17 cellular contexts compared by ENCODE assay signal in genomic region chr17:1227365-1227764, GRCh38. TPM values are rescaled to one million over a fixed set of nuclear protein-coding genes. Genes with fewer than 3 reads are reported as not detected.
A peak's percentile ranks its signal among the peaks of the same experiment; 100 is the strongest.
DNase-seq lines count a peak whose midpoint lies in the region; ATAC-seq and TF ChIP-seq lines count a peak whose summit lies in the region.
"Had no signal": no experiment of that assay in that cellular context is flagged by ENCODE, and none has a peak within 500 bp of the region (broad histone marks: within the 10 kb centered on the region; RNA-seq: fewer than 3 reads in every experiment).

No MANE protein-coding gene starts in this region.

- no peak for DNase-seq in CD8-positive, alpha-beta memory T cell
- DNase-seq in colonic mucosa (no peak), progenitor cell of endocrine pancreas (ENCODE audit: low spot score, unreplicated experiment) (no peak), G401 (ENCODE audit: low spot score) (no peak), NCI-H2196 treated with DMSO at 0.1 percent for 48 hours (lab: John Stamatoyannopoulos, UW; ENCODE audit: unreplicated experiment) (no peak)
- DNase-seq: activated CD4-positive, alpha-beta memory T cell treated with anti-CD3 and anti-CD28 coated beads, Interleukin-2, amount 10 ng/mL, durations not matched to agents 7 days and 5 days; COR-L47; cortex of kidney; midbrain; NCI-H1092; NCI-H446 treated with DMSO at 0.1 percent for 48 hours; stimulated activated CD4-positive, alpha-beta T cell treated with anti-CD3 and anti-CD28 coated beads, Interleukin-4, amount 100 ng/mL, for 24 hours; stimulated activated naive CD4-positive, alpha-beta T cell treated with Interleukin-2 at 50 U/mL for 16 hours had no signal

- POLR2A ChIA-PET in CD8-positive, alpha-beta memory T cell (lab: Charles Lee) = no interaction called here
- POLR2A ChIA-PET in HEK293 (lab: Yijun Ruan, JAX) = interaction anchor here (1.3 to 1.8 kb wide), 2 partner anchors 22 to 25 kb away, joined by 3 to 7 read pairs; no protein-coding TSS in a partner anchor

- H3K36me3 Mint-ChIP-seq in CD8-positive, alpha-beta memory T cell = peaks cover 0 to 4% (median 0%) of the 10 kb centered on the region in 3 donors
- H3K36me3 Mint-ChIP-seq in progenitor cell of endocrine pancreas (ENCODE audit: insufficient read depth) = peaks cover 2% of the 10 kb centered on the region

- ATAC-seq in activated CD4-positive, CD25-positive, alpha-beta regulatory T cell treated with anti-CD3 and anti-CD28 coated beads, Interleukin-2, amount 50 U/mL, for 24 hours = no peak

- no peaks in the 10 kb centered on the region for H3K9me3 ChIP-seq in CD8-positive, alpha-beta memory T cell (ENCODE audit: low read length)
- H3K9me3 ChIP-seq in HEK293 (ENCODE audit: control insufficient read depth, insufficient read depth, low read depth, low read length) (no peaks in the 10 kb centered on the region), colonic mucosa (no peaks in the 10 kb centered on the region)
- H3K9me3 ChIP-seq: right atrium auricular region had no signal

- H3K27me3 Mint-ChIP-seq in CD8-positive, alpha-beta memory T cell = peaks cover 19 to 22% of the 10 kb centered on the region in 2 donors
- H3K27me3 Mint-ChIP-seq in progenitor cell of endocrine pancreas = peaks cover 70% of the 10 kb centered on the region

- H3K4me3 ChIP-seq in CD8-positive, alpha-beta memory T cell (ENCODE audit: low read length) = no peak overlapping the region
- H3K4me3 ChIP-seq in HEK293 (ENCODE audit: low read depth, low read length) = no peak overlapping the region
- peak overlapping the region; percentile 71 for H3K4me3 ChIP-seq in colonic mucosa

- H3K4me1 Mint-ChIP-seq in CD8-positive, alpha-beta memory T cell = peaks cover 16 to 30% (median 21%) of the 10 kb centered on the region in 3 donors
- peaks cover 6% of the 10 kb centered on the region for H3K4me1 Mint-ChIP-seq in progenitor cell of endocrine pancreas (ENCODE audit: low read depth)

- peak overlapping the region in 2 of 8 donors; percentile 42 to 84 for H3K27ac Mint-ChIP-seq in CD8-positive, alpha-beta memory T cell
- H3K27ac Mint-ChIP-seq in progenitor cell of endocrine pancreas = no peak overlapping the region
- H3K27ac Mint-ChIP-seq: activated CD4-positive, alpha-beta memory T cell treated with anti-CD3 and anti-CD28 coated beads, Interleukin-2, amount 10 ng/mL, durations not matched to agents 7 days and 5 days had no signal

- H3K36me3 ChIP-seq in CD8-positive, alpha-beta memory T cell (ENCODE audit: insufficient read depth, low read length) = no peaks in the 10 kb centered on the region
- H3K36me3 ChIP-seq in HEK293 (ENCODE audit: control insufficient read depth in 2 of 2, insufficient read depth in 1 of 2, low read length in 2 of 2) = peaks cover 0 to 14% of the 10 kb centered on the region in 2 experiments; a peak in 2 of 3 replicates
- H3K36me3 ChIP-seq in colonic mucosa = no peaks in the 10 kb centered on the region
- H3K36me3 ChIP-seq: right atrium auricular region had no signal

- H3K9ac ChIP-seq in colonic mucosa (ENCODE audit: low read depth in 2 of 2, low read length in 2 of 2) = peak overlapping the region; percentile 80 to 89

- no peak overlapping the region for H3K27ac ChIP-seq in CD8-positive, alpha-beta memory T cell (ENCODE audit: low read depth, low read length)
- H3K27ac ChIP-seq in HEK293 (ENCODE audit: extremely low read depth, low read depth, low read length) = no peak overlapping the region
- H3K27ac ChIP-seq in colonic mucosa = peak overlapping the region; percentile 85

- peak overlapping the region; percentile 49 to 93 (median 88) for H3K4me3 Mint-ChIP-seq in CD8-positive, alpha-beta memory T cell
- H3K4me3 Mint-ChIP-seq in progenitor cell of endocrine pancreas (ENCODE audit: low read depth) = peak overlapping the region; percentile 71

- CTCF ChIA-PET in CD8-positive, alpha-beta memory T cell (lab: Charles Lee) = no interaction called here
- CTCF ChIA-PET in HEK293 (lab: Yijun Ruan, JAX) = interaction anchor here (0.9 to 1.3 kb wide), 2 partner anchors 40 to 105 kb away, joined by 3 to 5 read pairs; no protein-coding TSS in a partner anchor

- H3K9me3 Mint-ChIP-seq in CD8-positive, alpha-beta memory T cell = peaks cover 0 to 1% (median 0%) of the 10 kb centered on the region in 5 donors
- H3K9me3 Mint-ChIP-seq in progenitor cell of endocrine pancreas (ENCODE audit: low read depth) = no peaks in the 10 kb centered on the region
- H3K9me3 Mint-ChIP-seq: activated CD4-positive, alpha-beta memory T cell treated with anti-CD3 and anti-CD28 coated beads, Interleukin-2, amount 10 ng/mL, durations not matched to agents 7 days and 5 days had no signal

- H3K4me1 ChIP-seq in CD8-positive, alpha-beta memory T cell (ENCODE audit: insufficient read depth, low read length) = peaks cover 5% of the 10 kb centered on the region
- H3K4me1 ChIP-seq in HEK293 (ENCODE audit: control insufficient read depth, insufficient read depth, low read length) (peaks cover 4% of the 10 kb centered on the region), colonic mucosa (peaks cover 2% of the 10 kb centered on the region)

- no peak for TF ChIP-seq CTCF in HEK293 (tag by site-specific recombination; IDR thresholded peaks at IDR 0.05)
- no peak for TF ChIP-seq CTCF in colonic mucosa (IDR thresholded peaks at IDR 0.05)
- no peak for TF ChIP-seq CTCF in progenitor cell of endocrine pancreas (IDR thresholded peaks at IDR 0.05; ENCODE audit: unreplicated experiment)

- intact Hi-C loops in colonic mucosa (cut with DNase I) = no loop called here

- in situ Hi-C loops in G401 (cut with HindIII; ENCODE audit: low sequenced_read_pairs) = no loop called here

- peaks cover 5% of the 10 kb centered on the region for H3K27me3 ChIP-seq in CD8-positive, alpha-beta memory T cell (ENCODE audit: insufficient read depth, low read length, poor library complexity, severe bottlenecking)
- no peaks in the 10 kb centered on the region for H3K27me3 ChIP-seq in colonic mucosa

TF ChIP-seq in HEK293, 187 proteins besides CTCF, POLR2A, EP300 and RAD21:
- TF ChIP-seq SCRT2 (tag by site-specific recombination; IDR thresholded peaks at IDR 0.05) (no peak), ZNF335 (tag by site-specific recombination; conservative IDR thresholded peaks at IDR 0.05) (peak; percentile 51), ZNF2 (tag by site-specific recombination; IDR thresholded peaks at IDR 0.05) (no peak)

RNA-seq across cellular contexts. Expression of gene BHLHA9, which starts 42.9 kb away (rescaled TPM):
- not detected for total RNA-seq in CD8-positive, alpha-beta memory T cell
- not detected for polyA plus RNA-seq in CD8-positive, alpha-beta memory T cell
- total RNA-seq in colonic mucosa = not detected
- total RNA-seq in progenitor cell of endocrine pancreas = not detected in 2 replicates
- total RNA-seq in G401 (2014; rRNA removed; shearing (Covaris generic)) = not detected in 2 replicates
- total RNA-seq: activated CD4-positive, alpha-beta memory T cell treated with anti-CD3 and anti-CD28 coated beads, Interleukin-2, amount 10 ng/mL, durations not matched to agents 7 days and 5 days; right atrium auricular region had no signal
- polyA plus RNA-seq: adipose tissue had no signal

RNA-seq across cellular contexts. Expression of gene ABR, which starts 47.6 kb away (rescaled TPM):
- 10 to 100 TPM; 60.4 to 60.8 TPM for total RNA-seq in CD8-positive, alpha-beta memory T cell
- 26.9 TPM for polyA plus RNA-seq in CD8-positive, alpha-beta memory T cell
- 100 to 1,000 TPM; 243 to 326 TPM for total RNA-seq in colonic mucosa
- 61.0 and 64.6 TPM in 2 replicates for total RNA-seq in progenitor cell of endocrine pancreas
- 118 and 128 TPM in 2 replicates for total RNA-seq in G401 (2014; rRNA removed; shearing (Covaris generic))

RNA-seq across cellular contexts. Expression of gene TRARG1, which starts 52.1 kb away (rescaled TPM):
- total RNA-seq in CD8-positive, alpha-beta memory T cell = not detected
- not detected for polyA plus RNA-seq in CD8-positive, alpha-beta memory T cell
- total RNA-seq in colonic mucosa = under 1 TPM; 0.07 to 0.08 TPM
- not detected in 2 replicates for total RNA-seq in progenitor cell of endocrine pancreas
- total RNA-seq in G401 (2014; rRNA removed; shearing (Covaris generic)) = 0.17 TPM in 1 of 2 replicates, not detected in the other
